1 cellular context compared by ENCODE assay signal in the genomic region with DNA sequence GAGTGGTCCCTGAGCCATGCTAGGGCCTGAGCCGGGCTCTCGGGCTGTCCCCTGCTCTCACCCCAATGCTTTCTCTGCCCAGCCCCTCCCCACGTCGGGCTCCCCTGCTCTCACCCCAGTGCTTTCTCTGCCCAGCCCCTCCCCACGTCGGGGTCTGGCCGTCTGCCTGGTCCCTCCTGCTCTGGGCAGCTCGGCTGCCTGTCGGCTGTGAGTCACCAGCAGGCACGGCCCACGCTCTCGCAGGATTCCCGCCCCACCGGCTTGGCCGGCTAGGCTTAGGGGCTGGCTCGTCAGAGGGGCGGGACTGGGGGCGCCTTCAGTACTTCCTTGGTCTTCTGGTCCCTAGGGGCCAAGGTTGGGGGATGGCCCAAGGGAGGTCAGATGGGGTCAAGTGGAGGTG.
TF ChIP-seq lines count a peak whose summit lies in the region.

No MANE protein-coding gene starts in this region.

TF ChIP-seq in HEK293, 187 proteins besides CTCF, POLR2A, EP300 and RAD21 (continued from another document):
- TF ChIP-seq, protein P1, sequence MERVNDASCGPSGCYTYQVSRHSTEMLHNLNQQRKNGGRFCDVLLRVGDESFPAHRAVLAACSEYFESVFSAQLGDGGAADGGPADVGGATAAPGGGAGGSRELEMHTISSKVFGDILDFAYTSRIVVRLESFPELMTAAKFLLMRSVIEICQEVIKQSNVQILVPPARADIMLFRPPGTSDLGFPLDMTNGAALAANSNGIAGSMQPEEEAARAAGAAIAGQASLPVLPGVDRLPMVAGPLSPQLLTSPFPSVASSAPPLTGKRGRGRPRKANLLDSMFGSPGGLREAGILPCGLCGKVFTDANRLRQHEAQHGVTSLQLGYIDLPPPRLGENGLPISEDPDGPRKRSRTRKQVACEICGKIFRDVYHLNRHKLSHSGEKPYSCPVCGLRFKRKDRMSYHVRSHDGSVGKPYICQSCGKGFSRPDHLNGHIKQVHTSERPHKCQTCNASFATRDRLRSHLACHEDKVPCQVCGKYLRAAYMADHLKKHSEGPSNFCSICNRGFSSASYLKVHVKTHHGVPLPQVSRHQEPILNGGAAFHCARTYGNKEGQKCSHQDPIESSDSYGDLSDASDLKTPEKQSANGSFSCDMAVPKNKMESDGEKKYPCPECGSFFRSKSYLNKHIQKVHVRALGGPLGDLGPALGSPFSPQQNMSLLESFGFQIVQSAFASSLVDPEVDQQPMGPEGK (tag by site-specific recombination; IDR thresholded peaks at IDR 0.05) = 0 out of 2 replicates have a peak, but pooled peaks have one; percentile 17
- TF ChIP-seq ZNF350 (tag by site-specific recombination; IDR thresholded peaks at IDR 0.05) (no peak), ZNF600 (tag by site-specific recombination; IDR thresholded peaks at IDR 0.05) (0 out of 2 replicates have a peak, but pooled peaks have one; percentile 14), EGR2 (tag by site-specific recombination; IDR thresholded peaks at IDR 0.05; ENCODE audit: low read depth) (peak; percentile 38), OSR2 (tag by site-specific recombination; IDR thresholded peaks at IDR 0.05) (no peak), HOXA7 (CRISPR knock-in tag; IDR thresholded peaks at IDR 0.05; ENCODE audit: borderline replicate concordance) (no peak)
